In genomic region chr2:231046908-231047269, GRCh38 we compare ENCODE assay signal across 28 cellular contexts. TPM values are rescaled to one million over a fixed set of nuclear protein-coding genes. Genes with fewer than 3 reads are reported as not detected.
"Had no signal": no experiment of that assay in that cellular context is flagged by ENCODE, and none has a peak within 500 bp of the region (broad histone marks: within the 10 kb centered on the region; RNA-seq: fewer than 3 reads in every experiment).

No MANE protein-coding gene starts in this region.

- H3K4me1 Mint-ChIP-seq: stimulated activated naive B cell treated with anti-CD40 and anti-IgM and Interleukin-4, amounts not matched to agents 10 μg/mL and 1 μg/mL and 100 μg/mL, for 72 hours; stimulated activated naive CD8-positive, alpha-beta T cell treated with anti-CD3 and anti-CD28 coated beads, Interleukin-15, amount 100 ng/mL, for 72 hours had no signal

- H3K4me3 ChIP-seq: colonic mucosa, heart left ventricle, sigmoid colon, skin epidermis, thyroid gland, upper lobe of right lung had no signal

- H3K9me3 ChIP-seq: colonic mucosa, heart left ventricle, neutrophil, sigmoid colon, thyroid gland, upper lobe of right lung had no signal

- H3K36me3 Mint-ChIP-seq: naive thymus-derived CD8-positive, alpha-beta T cell; stimulated activated naive B cell treated with anti-CD40 and anti-IgM and Interleukin-4, amounts not matched to agents 10 μg/mL and 1 μg/mL and 100 μg/mL, for 72 hours had no signal

- H3K4me1 ChIP-seq: heart left ventricle, sigmoid colon, upper lobe of right lung had no signal

- H3K27ac Mint-ChIP-seq: endodermal cell; naive thymus-derived CD8-positive, alpha-beta T cell; stimulated activated naive B cell treated with anti-CD40 and anti-IgM and Interleukin-4, amounts not matched to agents 10 μg/mL and 1 μg/mL and 100 μg/mL, for 72 hours; stimulated activated naive CD8-positive, alpha-beta T cell treated with anti-CD3 and anti-CD28 coated beads, Interleukin-15, amount 100 ng/mL, for 72 hours had no signal

- ATAC-seq: heart left ventricle; naive thymus-derived CD8-positive, alpha-beta T cell; stimulated activated naive B cell treated with anti-CD40 and anti-IgM and Interleukin-4, amounts not matched to agents 10 μg/mL and 1 μg/mL and 100 μg/mL, for 72 hours; stimulated activated naive CD8-positive, alpha-beta T cell treated with anti-CD3 and anti-CD28 coated beads, Interleukin-15, amount 100 ng/mL, for 72 hours; upper lobe of right lung had no signal

- H3K4me3 Mint-ChIP-seq: endodermal cell; naive thymus-derived CD8-positive, alpha-beta T cell; stimulated activated naive B cell treated with anti-CD40 and anti-IgM and Interleukin-4, amounts not matched to agents 10 μg/mL and 1 μg/mL and 100 μg/mL, for 72 hours; stimulated activated naive CD8-positive, alpha-beta T cell treated with anti-CD3 and anti-CD28 coated beads, Interleukin-15, amount 100 ng/mL, for 72 hours had no signal

- H3K27ac ChIP-seq: colonic mucosa, heart left ventricle, neutrophil, sigmoid colon, skin epidermis, thyroid gland, upper lobe of right lung had no signal

- H3K27me3 ChIP-seq: colonic mucosa, thyroid gland had no signal

- DNase-seq: cerebellar nuclear complex; colonic mucosa; dermis blood vessel endothelial cell; effector CD4-positive, alpha-beta T cell; endodermal cell; erythroblast; heart left ventricle; mammary epithelial cell; naive thymus-derived CD8-positive, alpha-beta T cell; sigmoid colon; stimulated activated CD4-positive, alpha-beta T cell treated with anti-CD3 and anti-CD28 coated beads, Interleukin-2, amount 100 ng/mL, for 24 hours; stimulated activated CD4-positive, alpha-beta T cell treated with anti-CD3 and anti-CD28 coated beads, Interleukin-4, amount 100 ng/mL, for 4 hours; stimulated activated naive B cell treated with anti-CD40 and anti-IgM and Interleukin-4, amounts not matched to agents 10 μg/mL and 1 μg/mL and 100 μg/mL, for 72 hours; stimulated activated naive CD8-positive, alpha-beta T cell treated with anti-CD3 and anti-CD28 coated beads, Interleukin-15, amount 100 ng/mL, for 72 hours; thyroid gland had no signal

- H3K9me3 Mint-ChIP-seq: endodermal cell; naive thymus-derived CD8-positive, alpha-beta T cell; stimulated activated naive B cell treated with anti-CD40 and anti-IgM and Interleukin-4, amounts not matched to agents 10 μg/mL and 1 μg/mL and 100 μg/mL, for 72 hours; stimulated activated naive CD8-positive, alpha-beta T cell treated with anti-CD3 and anti-CD28 coated beads, Interleukin-15, amount 100 ng/mL, for 72 hours had no signal

- H3K36me3 ChIP-seq: heart left ventricle, neutrophil, sigmoid colon, thyroid gland, upper lobe of right lung had no signal

RNA-seq across cellular contexts. Expression of gene C2orf72, which starts 9.6 kb away (rescaled TPM):
- total RNA-seq: mesenteric fat pad; mononuclear cell; naive thymus-derived CD8-positive, alpha-beta T cell; osteoblast; pulmonary artery endothelial cell had no signal

RNA-seq across cellular contexts. Expression of gene SPATA3, which starts 51.0 kb away (rescaled TPM):
- total RNA-seq: colonic mucosa; dermis blood vessel endothelial cell; endodermal cell; endothelial cell of umbilical vein; frontal cortex; glomerular endothelial cell; heart left ventricle; kidney epithelial cell; liver; mammary epithelial cell; mesenteric fat pad; mononuclear cell; naive thymus-derived CD8-positive, alpha-beta T cell; osteoblast; pulmonary artery endothelial cell; sigmoid colon; subcutaneous adipose tissue; upper lobe of right lung had no signal
